ENCODE assay signal across 31 cellular contexts in the genomic region with DNA sequence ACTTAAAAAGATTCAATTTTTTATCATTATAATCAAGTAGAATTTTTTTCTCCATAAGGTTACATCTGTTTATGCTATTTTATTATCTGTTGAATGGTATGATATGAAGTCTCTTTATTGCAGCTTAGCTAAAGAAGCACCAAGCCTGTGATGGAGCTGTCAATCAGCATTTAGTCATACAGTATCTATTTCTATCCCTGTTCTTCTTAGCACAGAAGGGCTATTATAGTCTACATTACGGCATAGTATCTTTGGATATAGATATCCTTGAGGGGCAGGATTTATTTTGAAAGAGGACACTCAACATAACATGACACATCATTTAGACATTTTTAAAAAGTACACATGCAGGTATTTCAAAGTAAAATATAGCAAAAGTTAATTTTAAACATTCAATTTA.
"Had no signal": no experiment of that assay in that cellular context is flagged by ENCODE, and none has a peak within 500 bp of the region (broad histone marks: within the 10 kb centered on the region; RNA-seq: fewer than 3 reads in every experiment).

No MANE protein-coding gene starts in this region.

- ATAC-seq: activated CD4-positive, CD25-positive, alpha-beta regulatory T cell treated with anti-CD3 and anti-CD28 coated beads, Interleukin-2, amount 50 U/mL, for 24 hours; activated CD8-positive, alpha-beta T cell treated with anti-CD3 and anti-CD28 coated beads for 36 hours; activated T-cell treated with anti-CD3 and anti-CD28 coated beads, Interleukin-2, amount 50 U/mL, for 4 hours; activated T-helper 17 cell treated with anti-CD3 and anti-CD28 coated beads, Interleukin-2, amount 50 U/mL, for 72 hours; effector memory CD8-positive, alpha-beta T cell; foreskin keratinocyte; gastrocnemius medialis; heart right ventricle had no signal

- H3K9me3 ChIP-seq: esophagus muscularis mucosa, gastrocnemius medialis, heart right ventricle had no signal

- H3K27me3 ChIP-seq: brain microvascular endothelial cell, esophagus muscularis mucosa, foreskin keratinocyte, gastrocnemius medialis, heart right ventricle, hepatocyte had no signal

- H3K4me3 Mint-ChIP-seq: activated B cell treated with CpG ODN at 0.5 μM for 24 hours; activated CD8-positive, alpha-beta T cell treated with anti-CD3 and anti-CD28 coated beads for 36 hours; activated naive CD8-positive, alpha-beta T cell; activated T-cell treated with anti-CD3 and anti-CD28 coated beads, Interleukin-2, amount 50 U/mL, for 4 hours; activated T-helper 17 cell treated with anti-CD3 and anti-CD28 coated beads, Interleukin-2, amount 50 U/mL, for 72 hours; central memory CD8-positive, alpha-beta T cell; effector memory CD8-positive, alpha-beta T cell; T-helper 2 cell treated with Interferon-gamma antibody and Interleukin-4, amounts not matched to agents 5 μg/mL and 100 μg/mL, for 36 hours had no signal

- H3K4me1 ChIP-seq: esophagus muscularis mucosa, foreskin keratinocyte, gastrocnemius medialis, heart right ventricle had no signal

- H3K4me1 Mint-ChIP-seq: activated B cell treated with CpG ODN at 0.5 μM for 24 hours; activated T-helper 17 cell treated with anti-CD3 and anti-CD28 coated beads, Interleukin-2, amount 50 U/mL, for 72 hours; central memory CD8-positive, alpha-beta T cell had no signal

- H3K4me2 ChIP-seq: hepatocyte had no signal

- H3K36me3 Mint-ChIP-seq: activated naive CD8-positive, alpha-beta T cell had no signal

- H3K27ac ChIP-seq: brain microvascular endothelial cell, esophagus muscularis mucosa, foreskin keratinocyte, gastrocnemius medialis, heart right ventricle, hepatocyte, WERI-Rb-1 had no signal

- DNase-seq: activated B cell treated with CpG ODN at 0.5 μM for 24 hours; activated CD4-positive, alpha-beta T cell treated with anti-CD3 and anti-CD28 coated beads for 48 hours; activated CD4-positive, alpha-beta T cell treated with anti-CD3 and anti-CD28 coated beads, Interleukin-2, amount 50 U/mL, for 1 hour; activated CD4-positive, alpha-beta T cell treated with anti-CD3 and anti-CD28 coated beads, Interleukin-2, amount 50 U/mL, for 48 hours; activated CD8-positive, alpha-beta memory T cell treated with anti-CD3 and anti-CD28 coated beads for 24 hours; activated CD8-positive, alpha-beta T cell treated with anti-CD3 and anti-CD28 coated beads for 36 hours; activated effector memory CD4-positive, alpha-beta T cell treated with Interleukin-2 at 50 U/mL for 16 hours; activated gamma-delta T cell treated with Interleukin-2 at 50 U/mL for 16 hours; activated naive CD4-positive, alpha-beta T cell treated with anti-CD3 and anti-CD28 coated beads, Interleukin-2, amount 50 U/mL, for 16 hours; activated naive CD4-positive, alpha-beta T cell treated with Interleukin-2 at 50 U/mL for 16 hours; activated T-cell treated with anti-CD3 and anti-CD28 coated beads, Interleukin-2, amount 50 U/mL, for 4 hours; amniotic stem cell; anterior cingulate cortex; brain microvascular endothelial cell; cortex of kidney; dermis blood vessel endothelial cell; effector CD4-positive, alpha-beta T cell; effector memory CD8-positive, alpha-beta T cell; erythroblast; foreskin keratinocyte; gastrocnemius medialis; heart right ventricle; T1000; WERI-Rb-1 had no signal

- H3K27me3 Mint-ChIP-seq: activated B cell treated with CpG ODN at 0.5 μM for 24 hours; activated CD8-positive, alpha-beta T cell treated with anti-CD3 and anti-CD28 coated beads for 36 hours; activated naive CD8-positive, alpha-beta T cell; activated T-helper 17 cell treated with anti-CD3 and anti-CD28 coated beads, Interleukin-2, amount 50 U/mL, for 72 hours; central memory CD8-positive, alpha-beta T cell; effector memory CD8-positive, alpha-beta T cell had no signal

- H3K36me3 ChIP-seq: brain microvascular endothelial cell, esophagus muscularis mucosa, gastrocnemius medialis, heart right ventricle, WERI-Rb-1 had no signal

- H3K27ac Mint-ChIP-seq: activated B cell treated with CpG ODN at 0.5 μM for 24 hours; activated CD8-positive, alpha-beta T cell treated with anti-CD3 and anti-CD28 coated beads for 36 hours; activated naive CD8-positive, alpha-beta T cell; activated T-helper 17 cell treated with anti-CD3 and anti-CD28 coated beads, Interleukin-2, amount 50 U/mL, for 72 hours; effector memory CD8-positive, alpha-beta T cell; T-helper 2 cell treated with Interferon-gamma antibody and Interleukin-4, amounts not matched to agents 5 μg/mL and 100 μg/mL, for 36 hours had no signal

- H3K79me2 ChIP-seq: hepatocyte had no signal

- H3K4me3 ChIP-seq: esophagus muscularis mucosa, gastrocnemius medialis, heart right ventricle, hepatocyte had no signal

- H2AFZ ChIP-seq: hepatocyte had no signal
